In genomic region chr2:231725476-231725875, GRCh38 we compare ENCODE assay signal across 21 cellular contexts. TPM values are rescaled to one million over a fixed set of nuclear protein-coding genes. Genes with fewer than 3 reads are reported as not detected.
DNase-seq lines count a peak whose midpoint lies in the region; ATAC-seq, FAIRE-seq and TF ChIP-seq lines count a peak whose summit lies in the region.
"Had no signal": no experiment of that assay in that cellular context is flagged by ENCODE, and none has a peak within 500 bp of the region (broad histone marks: within the 10 kb centered on the region; RNA-seq: fewer than 3 reads in every experiment).

No MANE protein-coding gene starts in this region.

- no peak overlapping the region for H3K4me3 ChIP-seq in cardiac muscle cell
- H3K4me3 ChIP-seq in left ventricle myocardium inferior: no peak overlapping the region
- H3K4me3 ChIP-seq in small intestine (ENCODE audit: low read depth in 1 of 2, low read length in 2 of 2): no peak overlapping the region
- no peak overlapping the region for H3K4me3 ChIP-seq in body of pancreas
- H3K4me3 ChIP-seq: A549; BLaER1 treated with 17β-estradiol and CSF1 and Interleukin-3, amounts not matched to agents 10 nM and 100 nM had no signal

- no peak for TF ChIP-seq POLR2A in body of pancreas (IDR thresholded peaks at IDR 0.05)

- FAIRE-seq in small intestine (lab: Jason Lieb, UNC): no peak
- FAIRE-seq: A549, D721Med, G401.6, GM12891 had no signal

- intact Hi-C loops in left ventricle myocardium inferior (cut with micrococcal nuclease): no loop called here
- intact Hi-C loops in body of pancreas (cut with DNase I): no loop called here

- H3K9me3 ChIP-seq in cardiac muscle cell (ENCODE audit: low read depth): no peaks in the 10 kb centered on the region
- H3K9me3 ChIP-seq in left ventricle myocardium inferior (replicated peaks): no peaks in the 10 kb centered on the region
- no peaks in the 10 kb centered on the region for H3K9me3 ChIP-seq in small intestine (ENCODE audit: control insufficient read depth, low read depth)
- no peaks in the 10 kb centered on the region for H3K9me3 ChIP-seq in body of pancreas
- H3K9me3 ChIP-seq: A549; BLaER1 treated with 17β-estradiol and CSF1 and Interleukin-3, amounts not matched to agents 10 nM and 100 nM; Caco-2 had no signal

- WGBS in small intestine, 3 donors: 8 to 59% (median 53%) methylated on average over 10 of the region's 10 CpGs
- WGBS in body of pancreas, 2 donors: 57 to 61% methylated on average over 10 of the region's 10 CpGs

- DNase-seq in cardiac muscle cell (ENCODE audit: low read depth in 1 of 2, low spot score in 1 of 2): no peak
- DNase-seq in left ventricle myocardium inferior: no peak
- peak; percentile 20 for DNase-seq in chondrocyte (ENCODE audit: low spot score)
- peak; percentile 28 for DNase-seq in small intestine
- DNase-seq in body of pancreas: no peak
- DNase-seq: AML-193; Caco-2; Calu3; CD4-positive, alpha-beta T cell; CD8-positive, alpha-beta T cell; DMS79 treated with DMSO at 0.1 percent for 48 hours; GF-D8 had no signal

- TF ChIP-seq CTCF in cardiac muscle cell (IDR thresholded peaks at IDR 0.05; ENCODE audit: low read depth, low read length) (no peak), left ventricle myocardium inferior (IDR thresholded peaks at IDR 0.05; ENCODE audit: borderline replicate concordance) (no peak), chondrocyte (IDR thresholded peaks at IDR 0.05) (no peak), body of pancreas (IDR thresholded peaks at IDR 0.05) (no peak)

- H3K27ac ChIP-seq in cardiac muscle cell: peak overlapping the region; percentile 45
- no peak overlapping the region for H3K27ac ChIP-seq in left ventricle myocardium inferior (replicated peaks)
- no peak overlapping the region for H3K27ac ChIP-seq in small intestine (ENCODE audit: low read depth in 1 of 2, low read length in 1 of 2)
- no peak overlapping the region for H3K27ac ChIP-seq in body of pancreas
- H3K27ac ChIP-seq: 22Rv1; A549; BLaER1 treated with 17β-estradiol and CSF1 and Interleukin-3, amounts not matched to agents 10 nM and 100 nM; C4-2B had no signal

- H3K36me3 ChIP-seq in cardiac muscle cell (no peaks in the 10 kb centered on the region), left ventricle myocardium inferior (no peaks in the 10 kb centered on the region), small intestine (ENCODE audit: control insufficient read depth in 2 of 2, insufficient read depth in 2 of 2, low read length in 2 of 2) (peaks cover 0 to 2% of the 10 kb centered on the region in 2 donors), body of pancreas (replicated peaks in 1 of 2; ENCODE audit: insufficient read depth in 1 of 2, low read depth in 2 of 2) (no peaks in the 10 kb centered on the region)

- ATAC-seq in body of pancreas: no peak
- no peak for ATAC-seq in GM18511 (IDR thresholded peaks at IDR 0.05; ENCODE audit: unreplicated experiment)
- ATAC-seq: A549; CD8-positive, alpha-beta T cell had no signal

- H3K27me3 Mint-ChIP-seq in chondrocyte (ENCODE audit: low read depth): no peaks in the 10 kb centered on the region
- H3K27me3 Mint-ChIP-seq: B cell; CD4-positive, alpha-beta T cell had no signal

- H3K9me3 Mint-ChIP-seq in chondrocyte (ENCODE audit: low read depth): no peaks in the 10 kb centered on the region
- H3K9me3 Mint-ChIP-seq: CD4-positive, alpha-beta T cell; CD8-positive, alpha-beta T cell had no signal

- H3K4me3 Mint-ChIP-seq in chondrocyte (ENCODE audit: unreplicated experiment): no peak overlapping the region
- H3K4me3 Mint-ChIP-seq: B cell; CD4-positive, alpha-beta T cell; CD8-positive, alpha-beta T cell had no signal

- no peaks in the 10 kb centered on the region for H3K27me3 ChIP-seq in cardiac muscle cell
- no peaks in the 10 kb centered on the region for H3K27me3 ChIP-seq in left ventricle myocardium inferior (ENCODE audit: low read depth)
- H3K27me3 ChIP-seq in small intestine (ENCODE audit: control insufficient read depth in 2 of 2, insufficient read depth in 2 of 2, low read length in 2 of 2): no peaks in the 10 kb centered on the region
- H3K27me3 ChIP-seq in body of pancreas: no peaks in the 10 kb centered on the region
- H3K27me3 ChIP-seq: BLaER1 treated with 17β-estradiol and CSF1 and Interleukin-3, amounts not matched to agents 10 nM and 100 nM had no signal

- peaks cover 3% of the 10 kb centered on the region for H3K36me3 Mint-ChIP-seq in chondrocyte (ENCODE audit: low read depth)

- no peak overlapping the region for H3K27ac Mint-ChIP-seq in chondrocyte (ENCODE audit: unreplicated experiment)
- H3K27ac Mint-ChIP-seq: B cell; CD4-positive, alpha-beta T cell; CD8-positive, alpha-beta T cell had no signal

- H3K4me1 ChIP-seq in cardiac muscle cell (ENCODE audit: low read depth): peaks cover 10% of the 10 kb centered on the region
- peaks cover 10% of the 10 kb centered on the region for H3K4me1 ChIP-seq in left ventricle myocardium inferior
- no peaks in the 10 kb centered on the region for H3K4me1 ChIP-seq in small intestine (ENCODE audit: control insufficient read depth in 2 of 2, insufficient read depth in 1 of 2, low read depth in 1 of 2, low read length in 1 of 2)
- no peaks in the 10 kb centered on the region for H3K4me1 ChIP-seq in body of pancreas
- H3K4me1 ChIP-seq: A549, Caco-2 had no signal

- no peaks in the 10 kb centered on the region for H3K4me1 Mint-ChIP-seq in chondrocyte (ENCODE audit: low read depth)

RNA-seq across cellular contexts. Expression of gene PTMA, which starts 17.2 kb away (rescaled TPM):
- total RNA-seq in cardiac muscle cell (638 and 737 TPM in 2 replicates), left ventricle myocardium inferior (209 TPM), chondrocyte (391 to 435 TPM (median 409 TPM) in 3 replicates), body of pancreas (100 to 1,000 TPM; 532 to 757 TPM)
- polyA plus RNA-seq in cardiac muscle cell (750 and 774 TPM in 2 replicates), small intestine (1,000 to 10,000 TPM; 1,019 to 2,156 (median 1,110) TPM)

RNA-seq across cellular contexts. Expression of gene PDE6D, which starts 55.6 kb away (rescaled TPM):
- total RNA-seq in cardiac muscle cell (47.3 and 59.4 TPM in 2 replicates), left ventricle myocardium inferior (15.5 TPM), chondrocyte (17.5 to 24.0 TPM (median 21.9 TPM) in 3 replicates), body of pancreas (10 to 100 TPM in 1 of 2 donors, 1 to 10 TPM in 1; 2.6 to 15.0 TPM)
- polyA plus RNA-seq in cardiac muscle cell (53.5 and 64.8 TPM in 2 replicates), small intestine (10 to 100 TPM; 24.3 to 28.1 (median 26.8) TPM)

Comparison
In these comparisons a context has a peak if more than half of its experiments do, and no peak if none do; other contexts are left out.
1. DNase-seq: peak in chondrocyte (single experiment) and small intestine (single experiment); none in cardiac muscle cell (0 of 2), left ventricle myocardium inferior (single experiment) and body of pancreas (0 of 4).